Comparison of ENCODE assay signal across 8 cellular contexts in the genomic region with DNA sequence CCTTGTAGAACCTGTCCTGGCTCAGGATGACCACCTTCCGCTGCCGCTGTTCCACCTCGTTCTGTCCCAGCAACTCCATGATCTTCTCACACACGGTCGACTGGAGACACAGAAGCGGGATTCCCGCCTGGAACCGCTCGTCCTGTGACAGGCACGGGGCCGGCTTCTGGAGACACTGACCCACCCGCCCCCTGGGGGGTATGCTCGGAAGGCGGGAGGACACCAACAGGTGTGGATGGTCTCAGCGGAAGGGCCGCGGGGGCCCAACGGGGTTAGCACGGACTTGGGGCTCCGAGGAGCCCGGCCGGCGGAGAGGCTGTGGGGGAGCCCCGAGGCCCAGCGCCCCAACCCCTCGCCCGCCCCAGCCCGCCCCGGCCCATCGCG. TPM values are rescaled to one million over a fixed set of nuclear protein-coding genes. Genes with fewer than 3 reads are reported as not detected.
DNase-seq lines count a peak whose midpoint lies in the region; ATAC-seq and TF ChIP-seq lines count a peak whose summit lies in the region.

No MANE protein-coding gene starts in this region.

- peaks cover 27% of the 10 kb centered on the region for H3K79me2 ChIP-seq in Loucy (ENCODE audit: insufficient read depth, low read length)
- H3K79me2 ChIP-seq in smooth muscle cell (ENCODE audit: low read depth): peaks cover 6% of the 10 kb centered on the region

- peak overlapping the region; percentile 64; the same call in 1 of the 2 replicates for H2AFZ ChIP-seq in Loucy (ENCODE audit: low read length)
- H2AFZ ChIP-seq in smooth muscle cell (ENCODE audit: low read depth): peak overlapping the region; percentile 79

- H3K9me3 Mint-ChIP-seq in T-helper 2 cell treated with Interferon-gamma antibody and Interleukin-4, amounts not matched to agents 5 μg/mL and 100 μg/mL, for 36 hours: no peaks in the 10 kb centered on the region

- TF ChIP-seq CTCF in Loucy (conservative IDR thresholded peaks at IDR 0.05; ENCODE audit: low read length): 0 out of 2 replicates have a peak, but pooled peaks have one; percentile 16
- peak; percentile 17 for TF ChIP-seq CTCF in smooth muscle cell (IDR thresholded peaks at IDR 0.05; ENCODE audit: borderline replicate concordance, insufficient read depth, poor library complexity, severe bottlenecking)

- H3K9me2 ChIP-seq in Loucy (replicated peaks; ENCODE audit: low read depth, low read length): no peaks in the 10 kb centered on the region

- H4K20me1 ChIP-seq in Loucy (ENCODE audit: insufficient read depth, low read length, poor library complexity, severe bottlenecking) (peaks cover 4% of the 10 kb centered on the region), smooth muscle cell (ENCODE audit: low read depth) (no peaks in the 10 kb centered on the region)

- H3K4me3 ChIP-seq in Loucy (ENCODE audit: low read length, poor library complexity, severe bottlenecking) (peak overlapping the region; percentile 76), adipocyte (ENCODE audit: low read length) (peak overlapping the region; percentile 88), iPS-18c (ENCODE audit: insufficient read depth, low read depth, low read length) (peak overlapping the region; percentile 81), smooth muscle cell (peak overlapping the region; percentile 98)

- H3K9ac ChIP-seq in Loucy (ENCODE audit: low read depth, low read length, poor library complexity, severe bottlenecking) (peak overlapping the region; percentile 77), adipocyte (ENCODE audit: low read length) (peak overlapping the region; percentile 89), smooth muscle cell (ENCODE audit: low read depth) (peak overlapping the region; percentile 82)

- peak overlapping the region; percentile 67 for H3K27ac Mint-ChIP-seq in T-helper 2 cell treated with Interferon-gamma antibody and Interleukin-4, amounts not matched to agents 5 μg/mL and 100 μg/mL, for 36 hours

- peak; percentile 6 for ATAC-seq in GM21717 (IDR thresholded peaks at IDR 0.05; ENCODE audit: unreplicated experiment)

- no peaks in the 10 kb centered on the region for H3K27me3 Mint-ChIP-seq in T-helper 2 cell treated with Interferon-gamma antibody and Interleukin-4, amounts not matched to agents 5 μg/mL and 100 μg/mL, for 36 hours (ENCODE audit: low read depth)

- H3K4me2 ChIP-seq in Loucy (ENCODE audit: low read depth, low read length, poor library complexity, severe bottlenecking): peak overlapping the region; percentile 79
- peak overlapping the region; percentile 99 for H3K4me2 ChIP-seq in smooth muscle cell

- H3K27ac ChIP-seq in smooth muscle cell (ENCODE audit: low read depth): no peak overlapping the region

- H3K4me1 Mint-ChIP-seq in T-helper 2 cell treated with Interferon-gamma antibody and Interleukin-4, amounts not matched to agents 5 μg/mL and 100 μg/mL, for 36 hours (ENCODE audit: low read depth): peaks cover 22% of the 10 kb centered on the region

- H3K36me3 ChIP-seq in Loucy (ENCODE audit: insufficient read depth, low read length) (peaks cover 5% of the 10 kb centered on the region; the same call in 1 of the 2 replicates), adipocyte (ENCODE audit: control insufficient read depth, insufficient read depth, low read length, severe bottlenecking) (peaks cover 29% of the 10 kb centered on the region), smooth muscle cell (ENCODE audit: low read depth) (no peaks in the 10 kb centered on the region)

- WGBS in smooth muscle cell (ENCODE audit: low lambda C conversion rate): 5% methylated on average over 22 of the region's 31 CpGs

- H3F3A ChIP-seq in Loucy (ENCODE audit: low read depth) (no peaks in the 10 kb centered on the region), smooth muscle cell (ENCODE audit: low read depth) (no peaks in the 10 kb centered on the region)

- peaks cover 24% of the 10 kb centered on the region for H3K36me3 Mint-ChIP-seq in T-helper 2 cell treated with Interferon-gamma antibody and Interleukin-4, amounts not matched to agents 5 μg/mL and 100 μg/mL, for 36 hours (ENCODE audit: low read depth)

- peak; percentile 20 for DNase-seq in T-helper 2 cell treated with Interferon-gamma antibody and Interleukin-4, amounts not matched to agents 5 μg/mL and 100 μg/mL, for 36 hours (ENCODE audit: low spot score)
- DNase-seq in T-helper 2 cell (no peak), adipocyte (ENCODE audit: low read depth) (peak; percentile 61), smooth muscle cell (lab: John Stamatoyannopoulos, UW; ENCODE audit: unreplicated experiment) (peak; percentile 10), hippocampal formation (lab: John Stamatoyannopoulos, UW) (no peak)

- H3K4me1 ChIP-seq in Loucy (ENCODE audit: insufficient read depth, low read length, poor library complexity, severe bottlenecking) (peaks cover 19% of the 10 kb centered on the region), adipocyte (ENCODE audit: control insufficient read depth, insufficient read depth, low read length) (peaks cover 10% of the 10 kb centered on the region), smooth muscle cell (ENCODE audit: low read depth) (peaks cover 6% of the 10 kb centered on the region)

- no peaks in the 10 kb centered on the region for H3K9me3 ChIP-seq in Loucy (ENCODE audit: insufficient read depth, low read depth, low read length)
- no peaks in the 10 kb centered on the region for H3K9me3 ChIP-seq in adipocyte (ENCODE audit: control insufficient read depth, low read length)
- H3K9me3 ChIP-seq in iPS-18c (ENCODE audit: control insufficient read depth, insufficient read depth, low read length): no peaks in the 10 kb centered on the region
- no peaks in the 10 kb centered on the region for H3K9me3 ChIP-seq in smooth muscle cell (replicated peaks; ENCODE audit: low read depth)

- peak overlapping the region; percentile 81 for H3K4me3 Mint-ChIP-seq in T-helper 2 cell treated with Interferon-gamma antibody and Interleukin-4, amounts not matched to agents 5 μg/mL and 100 μg/mL, for 36 hours

- H3K27me3 ChIP-seq in Loucy (ENCODE audit: insufficient read depth, low read length, poor library complexity, severe bottlenecking) (no peaks in the 10 kb centered on the region), adipocyte (replicated peaks; ENCODE audit: control insufficient read depth, insufficient read depth, low read length) (peaks cover 3% of the 10 kb centered on the region), smooth muscle cell (ENCODE audit: low read depth) (no peaks in the 10 kb centered on the region)

RNA-seq across cellular contexts. Expression of a gene that starts 0.5 kb away (rescaled TPM):
- 9.7 and 13.6 TPM in 2 replicates for total RNA-seq in smooth muscle cell
- polyA plus RNA-seq in smooth muscle cell: 18.7 and 20.2 TPM in 2 replicates

RNA-seq across cellular contexts. Expression of a gene that starts 14.8 kb away (rescaled TPM):
- not detected in 2 replicates for total RNA-seq in smooth muscle cell
- not detected in 2 replicates for polyA plus RNA-seq in smooth muscle cell

RNA-seq across cellular contexts. Expression of a gene that starts 27.8 kb away (rescaled TPM):
- 11.8 and 14.6 TPM in 2 replicates for total RNA-seq in smooth muscle cell
- polyA plus RNA-seq in smooth muscle cell: 15.2 and 23.6 TPM in 2 replicates

Comparison
In these comparisons a context has a peak if more than half of its experiments do, and no peak if none do; other contexts are left out.
1. DNase-seq: peak in T-helper 2 cell treated with Interferon-gamma antibody and Interleukin-4, amounts not matched to agents 5 μg/mL and 100 μg/mL, for 36 hours (single experiment), adipocyte (single experiment) and smooth muscle cell (single experiment); none in T-helper 2 cell (0 of 5) and hippocampal formation (0 of 2).
2. Peak in every context shown above with its lines, with median percentiles within 50 percentile points of each other: H3K4me3 ChIP-seq and H3K9ac ChIP-seq.